Comparison of ENCODE assay signal across 8 cellular contexts in genomic region chrX:48737940-48738339, GRCh38. TPM values are rescaled to one million over a fixed set of nuclear protein-coding genes. Genes with fewer than 3 reads are reported as not detected.
A peak's percentile ranks its signal among the peaks of the same experiment; 100 is the strongest.
DNase-seq lines count a peak whose midpoint lies in the region; ATAC-seq lines count a peak whose summit lies in the region.

No MANE protein-coding gene starts in this region.

- H3K4me1 ChIP-seq in ACC112 (ENCODE audit: control insufficient read depth, insufficient read depth, low read length, unreplicated experiment) (peaks cover 4% of the 10 kb centered on the region), HUES64 (ENCODE audit: insufficient read depth, low read length) (peaks cover 5% of the 10 kb centered on the region; the same call in 1 of the 2 replicates), muscle layer of colon (ENCODE audit: insufficient read depth, low read length) (no peaks in the 10 kb centered on the region)

- H3K27ac ChIP-seq in ACC112 (ENCODE audit: low read depth, low read length) (peak overlapping the region; percentile 85; the same call in 1 of the 2 replicates), HUES64 (ENCODE audit: low read depth, low read length) (peak overlapping the region; percentile 96; the same call in 1 of the 2 replicates), caudate nucleus (ENCODE audit: low read depth, low read length) (peak overlapping the region; percentile 85), muscle layer of colon (ENCODE audit: low read depth, low read length) (peak overlapping the region; percentile 61)

- H2AFZ ChIP-seq in ACC112 (ENCODE audit: low read length, unreplicated experiment): peak overlapping the region; percentile 43

- H3K4me3 ChIP-seq in ACC112 (ENCODE audit: low read depth, low read length) (peak overlapping the region; percentile 88), HUES64 (ENCODE audit: low read length) (peak overlapping the region; percentile 91), muscle layer of colon (ENCODE audit: low read depth in 1 of 2, low read length in 2 of 2) (peak overlapping the region; percentile 18 to 80)

- ATAC-seq in HG03045 (IDR thresholded peaks at IDR 0.05; ENCODE audit: unreplicated experiment) (no peak), HG03342 (IDR thresholded peaks at IDR 0.05; ENCODE audit: unreplicated experiment) (no peak)

- no peak for DNase-seq in caudate nucleus (lab: John Stamatoyannopoulos, UW)
- no peak for DNase-seq in NCI-H128 (lab: John Stamatoyannopoulos, UW; ENCODE audit: unreplicated experiment)
- DNase-seq in NOMO-1 (lab: John Stamatoyannopoulos, UW; ENCODE audit: unreplicated experiment in 2 of 2): no peak

- H3K9ac ChIP-seq in HUES64 (ENCODE audit: low read depth, low read length) (peak overlapping the region; percentile 91), muscle layer of colon (ENCODE audit: low read length) (peak overlapping the region; percentile 47)

- H3K27me3 ChIP-seq in ACC112 (ENCODE audit: insufficient read depth, low read length): no peaks in the 10 kb centered on the region
- H3K27me3 ChIP-seq in HUES64 (ENCODE audit: insufficient read depth, low read length): no peaks in the 10 kb centered on the region
- H3K27me3 ChIP-seq in muscle layer of colon (ENCODE audit: control insufficient read depth in 1 of 2, insufficient read depth in 2 of 2, low read length in 2 of 2): no peaks in the 10 kb centered on the region

- H3K36me3 ChIP-seq in ACC112 (ENCODE audit: insufficient read depth, low read length) (no peaks in the 10 kb centered on the region), HUES64 (ENCODE audit: insufficient read depth, low read length) (no peaks in the 10 kb centered on the region), muscle layer of colon (ENCODE audit: insufficient read depth, low read length) (no peaks in the 10 kb centered on the region)

- H3K9me3 ChIP-seq in HUES64 (ENCODE audit: insufficient read depth, low read depth, low read length) (no peaks in the 10 kb centered on the region), muscle layer of colon (ENCODE audit: low read length) (no peaks in the 10 kb centered on the region)

- H3K79me2 ChIP-seq in ACC112 (ENCODE audit: control insufficient read depth, insufficient read depth, low read length, unreplicated experiment): no peaks in the 10 kb centered on the region

- 77% methylated on average over 6 of the region's 7 CpGs for WGBS in HUES64

RNA-seq across cellular contexts. Expression of gene GLOD5, which starts 23.6 kb away (rescaled TPM):
- not detected for polyA plus RNA-seq in HUES64 (2013, experiment 1 of 2)
- not detected for polyA plus RNA-seq in HUES64 (2013, experiment 2 of 2)

RNA-seq across cellular contexts. Expression of gene SUV39H1, which starts 41.4 kb away (rescaled TPM):
- 12.5 TPM for polyA plus RNA-seq in HUES64 (2013, experiment 1 of 2)
- 13.1 TPM for polyA plus RNA-seq in HUES64 (2013, experiment 2 of 2)

RNA-seq across cellular contexts. Expression of gene GATA1, which starts 48.5 kb away (rescaled TPM):
- not detected for polyA plus RNA-seq in HUES64 (2013, experiment 1 of 2)
- polyA plus RNA-seq in HUES64 (2013, experiment 2 of 2): not detected

RNA-seq across cellular contexts. Expression of gene WAS, which starts 54.3 kb away (rescaled TPM):
- polyA plus RNA-seq in HUES64 (2013, experiment 1 of 2): 0.20 TPM
- 0.76 TPM for polyA plus RNA-seq in HUES64 (2013, experiment 2 of 2)
